18 cellular contexts compared by ENCODE assay signal in the genomic region with DNA sequence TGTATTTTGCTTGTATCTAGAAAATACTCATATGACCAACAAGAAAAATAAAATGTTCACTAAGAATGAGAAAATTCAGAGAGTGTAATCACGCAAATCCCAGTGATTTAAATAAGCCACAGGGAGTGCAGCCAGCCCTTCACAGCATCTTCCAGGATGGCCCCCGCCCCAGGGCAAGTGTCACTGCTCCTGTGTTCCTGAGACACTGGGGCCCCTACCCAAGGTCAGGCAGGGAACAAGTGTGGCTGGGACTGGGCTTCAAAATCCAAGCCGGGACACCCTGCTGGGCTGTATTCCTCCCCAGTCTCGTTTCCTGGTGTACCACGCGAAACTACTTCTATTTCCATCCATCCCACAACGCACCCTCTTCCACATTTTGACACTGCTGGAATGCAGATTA. TPM values are rescaled to one million over a fixed set of nuclear protein-coding genes. Genes with fewer than 3 reads are reported as not detected.
A peak's percentile ranks its signal among the peaks of the same experiment; 100 is the strongest.
DNase-seq lines count a peak whose midpoint lies in the region; ATAC-seq, FAIRE-seq and TF ChIP-seq lines count a peak whose summit lies in the region.
"Had no signal": no experiment of that assay in that cellular context is flagged by ENCODE, and none has a peak within 500 bp of the region (broad histone marks: within the 10 kb centered on the region; RNA-seq: fewer than 3 reads in every experiment).

No MANE protein-coding gene starts in this region.

- no peaks in the 10 kb centered on the region for H3K9me3 ChIP-seq in A549
- H3K9me3 ChIP-seq in HEK293 (ENCODE audit: control insufficient read depth, insufficient read depth, low read depth, low read length) = no peaks in the 10 kb centered on the region
- no peaks in the 10 kb centered on the region for H3K9me3 ChIP-seq in kidney (ENCODE audit: control insufficient read depth in 1 of 2, low read length in 2 of 2)
- H3K9me3 ChIP-seq in aorta (ENCODE audit: control insufficient read depth, low read length) = no peaks in the 10 kb centered on the region
- no peaks in the 10 kb centered on the region for H3K9me3 ChIP-seq in CD4-positive, alpha-beta T cell (ENCODE audit: control insufficient read depth, low read length)
- no peaks in the 10 kb centered on the region for H3K9me3 ChIP-seq in upper lobe of left lung
- H3K9me3 ChIP-seq: Caco-2 had no signal

- peak overlapping the region; percentile 16 for H3K27ac Mint-ChIP-seq in neural crest cell (ENCODE audit: unreplicated experiment)
- no peak overlapping the region for H3K27ac Mint-ChIP-seq in CD4-positive, alpha-beta T cell

- no peaks in the 10 kb centered on the region for H3K36me3 Mint-ChIP-seq in neural crest cell (ENCODE audit: low read depth)
- peaks cover 61% of the 10 kb centered on the region for H3K36me3 Mint-ChIP-seq in CD4-positive, alpha-beta T cell (ENCODE audit: low read depth)

- POLR2A ChIA-PET in A549 (lab: Yijun Ruan, JAX) (no interaction called here), HEK293 (lab: Yijun Ruan, JAX) (no interaction called here)
- POLR2A ChIA-PET in CD4-positive, alpha-beta T cell (lab: Charles Lee) = no interaction called here

- H3K4me1 ChIP-seq in A549 = no peaks in the 10 kb centered on the region
- peaks cover 5% of the 10 kb centered on the region; the same call in 1 of the 2 replicates for H3K4me1 ChIP-seq in HEK293 (ENCODE audit: control insufficient read depth, insufficient read depth, low read length)
- H3K4me1 ChIP-seq in kidney (ENCODE audit: control insufficient read depth in 1 of 2, insufficient read depth in 1 of 2, low read depth in 1 of 2, low read length in 2 of 2) = peaks cover 15 to 16% of the 10 kb centered on the region in 2 donors
- no peaks in the 10 kb centered on the region for H3K4me1 ChIP-seq in aorta (ENCODE audit: control insufficient read depth in 1 of 2, insufficient read depth in 2 of 2, low read length in 2 of 2)
- peaks cover 19 to 36% (median 21%) of the 10 kb centered on the region in 4 donors for H3K4me1 ChIP-seq in upper lobe of left lung
- H3K4me1 ChIP-seq: Caco-2 had no signal

- TF ChIP-seq CTCF in A549 (IDR thresholded peaks at IDR 0.05) (no peak), HEK293 (tag by site-specific recombination; IDR thresholded peaks at IDR 0.05) (no peak), kidney (IDR thresholded peaks at IDR 0.05; ENCODE audit: borderline replicate concordance, extremely low read depth, insufficient read depth) (no peak), neural crest cell (conservative IDR thresholded peaks at IDR 0.05) (no peak), upper lobe of left lung (IDR thresholded peaks at IDR 0.05) (no peak)
- no peak for TF ChIP-seq CTCF in CD4-positive, alpha-beta T cell (IDR thresholded peaks at IDR 0.05)

- TF ChIP-seq RAD21 in A549 (conservative IDR thresholded peaks at IDR 0.05 in 1 of 2, IDR thresholded peaks at IDR 0.05 in 1 of 2) = no peak

- CTCF ChIA-PET in A549 (lab: Yijun Ruan, JAX) = interaction anchor here (0.6 to 1.1 kb wide), 2 partner anchors 24 to 31 kb away, joined by 3 read pairs; no protein-coding TSS in a partner anchor
- CTCF ChIA-PET in HEK293 (lab: Yijun Ruan, JAX) = interaction anchor here (1.5 kb wide), 1 partner anchor 60 kb away, joined by 7 read pairs; no protein-coding TSS in a partner anchor
- CTCF ChIA-PET in CD4-positive, alpha-beta T cell (lab: Charles Lee) = no interaction called here

- no peak overlapping the region for H3K4me2 ChIP-seq in A549

- no peak overlapping the region for H3K4me3 ChIP-seq in A549
- no peak overlapping the region for H3K4me3 ChIP-seq in HEK293 (ENCODE audit: low read depth, low read length)
- no peak overlapping the region for H3K4me3 ChIP-seq in kidney (ENCODE audit: low read length in 2 of 2)
- no peak overlapping the region for H3K4me3 ChIP-seq in aorta (ENCODE audit: low read length in 2 of 2)
- no peak overlapping the region for H3K4me3 ChIP-seq in upper lobe of left lung

- no peak overlapping the region for H3K27ac ChIP-seq in A549
- 0 out of 2 replicates have a peak overlapping the region, but pooled peaks have one; percentile 0 for H3K27ac ChIP-seq in HEK293 (ENCODE audit: extremely low read depth, low read depth, low read length)
- H3K27ac ChIP-seq in kidney (ENCODE audit: low read depth in 2 of 2, low read length in 2 of 2) = peak overlapping the region in 1 of 2 donors; percentile 23
- H3K27ac ChIP-seq in aorta (ENCODE audit: low read depth in 1 of 2, low read length in 2 of 2) = no peak overlapping the region
- no peak overlapping the region for H3K27ac ChIP-seq in CD4-positive, alpha-beta T cell (ENCODE audit: low read depth, low read length)
- H3K27ac ChIP-seq in upper lobe of left lung = no peak overlapping the region

- H3K4me1 Mint-ChIP-seq in neural crest cell = peaks cover 11% of the 10 kb centered on the region
- peaks cover 8% of the 10 kb centered on the region for H3K4me1 Mint-ChIP-seq in CD4-positive, alpha-beta T cell (ENCODE audit: low read depth)
- H3K4me1 Mint-ChIP-seq: CD14-positive monocyte had no signal

- no peaks in the 10 kb centered on the region for H3K9me3 Mint-ChIP-seq in neural crest cell
- no peaks in the 10 kb centered on the region for H3K9me3 Mint-ChIP-seq in CD4-positive, alpha-beta T cell
- H3K9me3 Mint-ChIP-seq: CD8-positive, alpha-beta memory T cell had no signal

- H3K27me3 Mint-ChIP-seq in neural crest cell (ENCODE audit: low read depth) = no peaks in the 10 kb centered on the region
- no peaks in the 10 kb centered on the region for H3K27me3 Mint-ChIP-seq in CD4-positive, alpha-beta T cell
- H3K27me3 Mint-ChIP-seq: CD8-positive, alpha-beta memory T cell had no signal

- TF ChIP-seq POLR2A in A549 (IDR thresholded peaks at IDR 0.05; ENCODE audit: low read length) (no peak), upper lobe of left lung (IDR thresholded peaks at IDR 0.05) (no peak)

- TF ChIP-seq EP300 in A549 (IDR thresholded peaks at IDR 0.05) = no peak
- TF ChIP-seq EP300 in upper lobe of left lung (IDR thresholded peaks at IDR 0.05) = no peak

- intact Hi-C loops in kidney (cut with DNase I) (no loop called here), aorta (cut with DNase I) (no loop called here)
- intact Hi-C loops in CD4-positive, alpha-beta T cell (cut with DNase I, micrococcal nuclease) = no loop called here

- H3K36me3 ChIP-seq in HEK293 (ENCODE audit: control insufficient read depth in 2 of 2, insufficient read depth in 1 of 2, low read length in 2 of 2) = peaks cover 62 to 72% of the 10 kb centered on the region in 2 experiments
- H3K36me3 ChIP-seq in kidney (ENCODE audit: control insufficient read depth in 1 of 2, insufficient read depth in 2 of 2, low read length in 2 of 2) = peaks cover 9 to 12% of the 10 kb centered on the region in 2 donors
- H3K36me3 ChIP-seq in aorta (ENCODE audit: control insufficient read depth in 1 of 2, insufficient read depth in 2 of 2, low read length in 1 of 2) = no peaks in the 10 kb centered on the region
- peaks cover 7 to 26% (median 22%) of the 10 kb centered on the region in 4 donors for H3K36me3 ChIP-seq in upper lobe of left lung

- H3K27me3 ChIP-seq in aorta (ENCODE audit: control insufficient read depth in 1 of 2, insufficient read depth in 2 of 2, low read length in 1 of 2) (no peaks in the 10 kb centered on the region), upper lobe of left lung (no peaks in the 10 kb centered on the region)
- no peaks in the 10 kb centered on the region for H3K27me3 ChIP-seq in CD4-positive, alpha-beta T cell (ENCODE audit: control insufficient read depth, insufficient read depth, low read length)

- DNase-seq in A549 (ENCODE audit: low read depth in 1 of 2, low spot score in 1 of 2) (no peak), kidney (peak; percentile 28), neural crest cell (ENCODE audit: low read depth, low spot score) (no peak), aorta (no peak), SK-N-DZ (ENCODE audit: low spot score) (no peak), upper lobe of left lung (no peak)
- no peak for DNase-seq in CD4-positive, alpha-beta T cell
- DNase-seq: Caco-2; CD8-positive, alpha-beta memory T cell; DND-41; GDM1 had no signal

- H3K9ac ChIP-seq in kidney (ENCODE audit: low read length in 2 of 2) = no peak overlapping the region

- 84% methylated on average over 7 of the region's 7 CpGs for WGBS in A549 (ENCODE audit: missing lambda C conversion rate)
- WGBS in aorta, 2 donors = 70 to 80% methylated on average over 7 of the region's 7 CpGs
- 78 to 87% methylated on average over 6 to 7 of the region's 7 CpGs for WGBS in upper lobe of left lung, 2 donors

- ATAC-seq in A549 = no peak
- no peak for ATAC-seq in aorta (ENCODE audit: low FRiP score)
- no peak for ATAC-seq in CD4-positive, alpha-beta T cell (ENCODE audit: poor library complexity)
- no peak for ATAC-seq in upper lobe of left lung (ENCODE audit: low FRiP score in 2 of 2)
- ATAC-seq: HCT116 had no signal

- no peak overlapping the region for H3K4me3 Mint-ChIP-seq in neural crest cell
- H3K4me3 Mint-ChIP-seq in CD4-positive, alpha-beta T cell = no peak overlapping the region
- H3K4me3 Mint-ChIP-seq: CD14-positive monocyte; CD8-positive, alpha-beta memory T cell had no signal

- FAIRE-seq in A549 (lab: Jason Lieb, UNC) (peak; percentile 63), kidney (lab: Jason Lieb, UNC) (no peak)
- FAIRE-seq: A204.1, GM19239 had no signal

RNA-seq across cellular contexts. Expression of gene CCNP, which starts 18.1 kb away (rescaled TPM):
- polyA plus RNA-seq in A549 (2011; rRNA removed) (0.10 and 0.17 TPM in 2 replicates), A549 (2017; fragmentation: RNase III; extraction: RNeasy Plus Mini Kit Qiagen cat#74134 plus additional on column Dnase treatment) (0.13 to 0.16 TPM (median 0.15 TPM) in 3 replicates), kidney (ENCODE audit: insufficient read depth, low read depth, low replicate concordance) (2.1 TPM), aorta (under 1 TPM; 0.31 to 0.50 TPM)
- polyA plus RNA-seq in A549 (2012; cell fraction: cytosol; rRNA removed) = 0.12 and 0.16 TPM in 2 replicates
- 1.8 and 2.1 TPM in 2 replicates for polyA plus RNA-seq in A549 (2012; cell fraction: nucleus; rRNA removed)
- polyA minus RNA-seq in A549 (2011; rRNA and poly(A)+ RNA removed) = 0.21 and 0.34 TPM in 2 replicates
- total RNA-seq in kidney (1.2 TPM), neural crest cell (0.43 and 0.47 TPM in 2 replicates), aorta (under 1 TPM; 0.42 to 0.81 TPM), upper lobe of left lung (under 1 TPM in 3 of 6 donors, not detected in 3; 0.31 to 1.00 (median 0.79) TPM)
- 0.12 TPM in 1 of 2 replicates, not detected in the other for polyA plus RNA-seq in SK-N-DZ (2014; cell fraction: cytosol; rRNA removed)
- polyA plus RNA-seq in SK-N-DZ (2014; cell fraction: nucleus; rRNA removed) = 1.8 TPM in 1 of 2 replicates, not detected in the other
- 1 to 10 TPM; 1.2 to 1.7 TPM for total RNA-seq in CD4-positive, alpha-beta T cell
- total RNA-seq: H4 had no signal
- polyA plus RNA-seq: CD14-positive monocyte; CD8-positive, alpha-beta memory T cell had no signal

RNA-seq across cellular contexts. Expression of gene TTC9B, which starts 26.4 kb away (rescaled TPM):
- polyA plus RNA-seq in A549 (2011; rRNA removed) = not detected in 2 replicates
- polyA plus RNA-seq in A549 (2012; cell fraction: cytosol; rRNA removed) = 0.04 TPM in 1 of 2 replicates, not detected in the other
- 0.08 and 0.21 TPM in 2 replicates for polyA plus RNA-seq in A549 (2012; cell fraction: nucleus; rRNA removed)
- 0.04 TPM in 1 of 3 replicates, not detected in the others for polyA plus RNA-seq in A549 (2017; fragmentation: RNase III; extraction: RNeasy Plus Mini Kit Qiagen cat#74134 plus additional on column Dnase treatment)
- not detected in 2 replicates for polyA minus RNA-seq in A549 (2011; rRNA and poly(A)+ RNA removed)
- not detected for total RNA-seq in kidney
- not detected for polyA plus RNA-seq in kidney (ENCODE audit: insufficient read depth, low read depth, low replicate concordance)
- total RNA-seq in neural crest cell = 1.7 and 2.5 TPM in 2 replicates
- total RNA-seq in aorta = not detected
- polyA plus RNA-seq in aorta = under 1 TPM in 1 of 2 donors, not detected in 1; 0.26 TPM
- polyA plus RNA-seq in SK-N-DZ (2014; cell fraction: cytosol; rRNA removed) = 119 and 124 TPM in 2 replicates
- polyA plus RNA-seq in SK-N-DZ (2014; cell fraction: nucleus; rRNA removed) = 343 and 363 TPM in 2 replicates
- not detected for total RNA-seq in CD4-positive, alpha-beta T cell
- total RNA-seq in upper lobe of left lung = not detected
- total RNA-seq: Caco-2; CD8-positive, alpha-beta memory T cell; H4 had no signal
- polyA plus RNA-seq: BJ; CD14-positive monocyte; CD8-positive, alpha-beta memory T cell had no signal

RNA-seq across cellular contexts. Expression of gene AKT2, which starts 40.5 kb away (rescaled TPM):
- polyA plus RNA-seq in A549 (2011; rRNA removed) (159 and 180 TPM in 2 replicates), A549 (2017; fragmentation: RNase III; extraction: RNeasy Plus Mini Kit Qiagen cat#74134 plus additional on column Dnase treatment) (125 to 136 TPM (median 132 TPM) in 3 replicates), kidney (ENCODE audit: insufficient read depth, low read depth, low replicate concordance) (75.0 TPM), aorta (10 to 100 TPM; 24.8 to 74.3 TPM)
- 180 and 209 TPM in 2 replicates for polyA plus RNA-seq in A549 (2012; cell fraction: cytosol; rRNA removed)
- 545 and 598 TPM in 2 replicates for polyA plus RNA-seq in A549 (2012; cell fraction: nucleus; rRNA removed)
- polyA minus RNA-seq in A549 (2011; rRNA and poly(A)+ RNA removed) = 241 and 264 TPM in 2 replicates
- total RNA-seq in kidney (154 TPM), neural crest cell (147 and 150 TPM in 2 replicates), aorta (100 to 1,000 TPM; 104 to 131 TPM), upper lobe of left lung (100 to 1,000 TPM in 4 of 6 donors, 10 to 100 TPM in 2; 59.7 to 164 (median 105) TPM)
- 123 and 134 TPM in 2 replicates for polyA plus RNA-seq in SK-N-DZ (2014; cell fraction: cytosol; rRNA removed)
- 382 and 407 TPM in 2 replicates for polyA plus RNA-seq in SK-N-DZ (2014; cell fraction: nucleus; rRNA removed)
- 100 to 1,000 TPM; 197 to 199 TPM for total RNA-seq in CD4-positive, alpha-beta T cell

RNA-seq across cellular contexts. Expression of gene MAP3K10, which starts 53.4 kb away (rescaled TPM):
- polyA plus RNA-seq in A549 (2011; rRNA removed) (6.0 and 6.6 TPM in 2 replicates), A549 (2017; fragmentation: RNase III; extraction: RNeasy Plus Mini Kit Qiagen cat#74134 plus additional on column Dnase treatment) (15.0 to 21.0 TPM (median 19.5 TPM) in 3 replicates), kidney (ENCODE audit: insufficient read depth, low read depth, low replicate concordance) (15.0 TPM), aorta (10 to 100 TPM in 1 of 2 donors, 1 to 10 TPM in 1; 7.0 to 19.9 TPM)
- 10.1 and 14.2 TPM in 2 replicates for polyA plus RNA-seq in A549 (2012; cell fraction: cytosol; rRNA removed)
- 30.4 and 39.4 TPM in 2 replicates for polyA plus RNA-seq in A549 (2012; cell fraction: nucleus; rRNA removed)
- 12.0 and 13.0 TPM in 2 replicates for polyA minus RNA-seq in A549 (2011; rRNA and poly(A)+ RNA removed)
- total RNA-seq in kidney (17.3 TPM), neural crest cell (30.3 and 34.2 TPM in 2 replicates), aorta (10 to 100 TPM; 21.1 to 28.8 TPM), upper lobe of left lung (10 to 100 TPM in 5 of 6 donors, 1 to 10 TPM in 1; 9.0 to 56.6 (median 18.4) TPM)
- 6.0 and 10.4 TPM in 2 replicates for polyA plus RNA-seq in SK-N-DZ (2014; cell fraction: cytosol; rRNA removed)
- polyA plus RNA-seq in SK-N-DZ (2014; cell fraction: nucleus; rRNA removed) = 45.1 and 55.5 TPM in 2 replicates
- total RNA-seq in CD4-positive, alpha-beta T cell = 10 to 100 TPM; 20.8 to 21.7 TPM
